Comparison of ENCODE assay signal across 11 cellular contexts in the genomic region with DNA sequence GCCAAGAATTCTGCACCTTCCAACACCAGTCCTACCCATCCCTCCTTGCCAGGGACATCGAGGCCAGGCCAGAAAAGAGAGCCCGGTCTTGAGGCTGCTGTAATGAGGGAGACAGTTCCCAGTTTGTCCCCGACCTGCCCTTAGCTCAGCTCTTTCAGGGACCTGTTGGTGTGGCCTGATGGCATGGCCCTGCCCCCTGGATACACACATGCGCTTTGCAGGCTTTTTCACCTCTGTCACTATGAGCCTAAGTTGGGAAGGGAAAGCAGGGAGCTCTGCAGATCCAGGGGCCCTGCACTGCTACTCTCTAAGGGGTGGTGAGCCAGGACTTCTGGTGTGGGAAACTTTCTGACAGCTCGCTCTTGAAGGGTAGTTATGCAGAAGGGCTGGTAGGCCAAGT. TPM values are rescaled to one million over a fixed set of nuclear protein-coding genes. Genes with fewer than 3 reads are reported as not detected.
DNase-seq lines count a peak whose midpoint lies in the region; ATAC-seq, FAIRE-seq and TF ChIP-seq lines count a peak whose summit lies in the region.
"Had no signal": no experiment of that assay in that cellular context is flagged by ENCODE, and none has a peak within 500 bp of the region (broad histone marks: within the 10 kb centered on the region; RNA-seq: fewer than 3 reads in every experiment).

No MANE protein-coding gene starts in this region.

- no peaks in the 10 kb centered on the region for H3K9me3 ChIP-seq in A549
- H3K9me3 ChIP-seq in HepG2 (ENCODE audit: low read length) = no peaks in the 10 kb centered on the region

- TF ChIP-seq POLR2A in A549 (IDR thresholded peaks at IDR 0.05; ENCODE audit: low read length) (no peak), HepG2 (IDR thresholded peaks at IDR 0.05; ENCODE audit: insufficient read depth in 1 of 2, low read depth in 2 of 2, low read length in 2 of 2) (peak in 1 of 2 experiments; percentile 27; a peak in 1 of 4 replicates)

- POLR2A ChIA-PET in A549 (lab: Yijun Ruan, JAX) (interaction anchor here (1.2 to 7.6 kb wide), 2 partner anchors 10 to 25 kb away, joined by 4 to 143 read pairs; no protein-coding TSS in a partner anchor), HepG2 (lab: Yijun Ruan, JAX) (interaction anchor here (1.0 to 12.6 kb wide), 7 partner anchors 8 to 43 kb away, joined by 4 to 287 read pairs (median 7); no protein-coding TSS in a partner anchor)

- H3K4me1 ChIP-seq in A549 = peaks cover 65% of the 10 kb centered on the region
- H3K4me1 ChIP-seq in HepG2 (ENCODE audit: insufficient read depth, low read length) = peaks cover 71% of the 10 kb centered on the region

- H3K4me3 ChIP-seq in A549 = peak overlapping the region; percentile 99
- H3K4me3 ChIP-seq in HFF-Myc (replicated peaks; ENCODE audit: low read depth, low read length) = peak overlapping the region; percentile 96
- peak overlapping the region; percentile 88 for H3K4me3 ChIP-seq in astrocyte of the cerebellum (ENCODE audit: low read depth, low read length)
- H3K4me3 ChIP-seq in HepG2 (replicated peaks in 1 of 3; ENCODE audit: insufficient read depth in 1 of 3, low read depth in 2 of 3, low read length in 3 of 3) = peak overlapping the region; percentile 95 to 99 (median 95)

- no peak for DNase-seq in A549 (ENCODE audit: low read depth in 1 of 2, low spot score in 1 of 2)
- DNase-seq in HFF-Myc (ENCODE audit: extremely low read depth, low read depth) = no peak
- DNase-seq in astrocyte of the cerebellum (ENCODE audit: low read depth) = no peak
- no peak for DNase-seq in HepG2 (ENCODE audit: low spot score)
- no peak for DNase-seq in activated gamma-delta T cell treated with Interleukin-2 at 50 U/mL for 16 hours
- DNase-seq in AML-193 (lab: John Stamatoyannopoulos, UW) = no peak
- DNase-seq in GM19240 (ENCODE audit: insufficient read length, low spot score) = no peak
- DNase-seq: activated effector memory CD4-positive, alpha-beta T cell treated with Interleukin-2 at 50 U/mL for 16 hours; DMS153; left colon had no signal

- peak overlapping the region; percentile 88 for H3K4me2 ChIP-seq in A549
- peak overlapping the region; percentile 83 for H3K4me2 ChIP-seq in HepG2 (ENCODE audit: low read depth, low read length)

- TF ChIP-seq RAD21 in A549 (conservative IDR thresholded peaks at IDR 0.05 in 1 of 2, IDR thresholded peaks at IDR 0.05 in 1 of 2) (no peak), HepG2 (CRISPR knock-in tag; IDR thresholded peaks at IDR 0.05) (no peak)

- TF ChIP-seq EP300 in A549 (IDR thresholded peaks at IDR 0.05) = no peak
- no peak for TF ChIP-seq EP300 in HepG2 (IDR thresholded peaks at IDR 0.05; ENCODE audit: low read depth in 2 of 2, low read length in 2 of 2)
- TF ChIP-seq EP300 in HepG2 (CRISPR knock-in tag; IDR thresholded peaks at IDR 0.05; ENCODE audit: borderline replicate concordance) = no peak

- H4K20me1 ChIP-seq in HepG2 (ENCODE audit: insufficient read depth, low read length) = peaks cover 61% of the 10 kb centered on the region

- WGBS in A549 (ENCODE audit: missing lambda C conversion rate) = 64% methylated on average over 5 of the region's 5 CpGs
- 8% methylated on average over 4 of the region's 5 CpGs for WGBS in HepG2 (ENCODE audit: low lambda C conversion rate)

- H3K27ac ChIP-seq in A549 = peak overlapping the region; percentile 99
- H3K27ac ChIP-seq in HepG2 (ENCODE audit: extremely low read length, insufficient read depth, low read length) = peak overlapping the region; percentile 81

- TF ChIP-seq CTCF in A549 (IDR thresholded peaks at IDR 0.05) (no peak), HFF-Myc (IDR thresholded peaks at IDR 0.05; ENCODE audit: low read depth, low read length, missing control alignments) (no peak), astrocyte of the cerebellum (IDR thresholded peaks at IDR 0.05; ENCODE audit: low read depth, low read length, missing control alignments) (no peak), HepG2 (CRISPR knock-in tag; IDR thresholded peaks at IDR 0.05) (no peak)

- H3K36me3 ChIP-seq in HepG2 (replicated peaks in 1 of 2; ENCODE audit: control insufficient read depth in 1 of 2, insufficient read depth in 2 of 2, low read length in 2 of 2) = peaks cover 25 to 59% of the 10 kb centered on the region in 2 experiments

- peaks cover 78% of the 10 kb centered on the region for H3K79me2 ChIP-seq in HepG2 (ENCODE audit: insufficient read depth, low read length)

- peak overlapping the region; percentile 89 for H3K9ac ChIP-seq in HepG2 (ENCODE audit: insufficient read depth, low read depth, low read length)

- in situ Hi-C loops in astrocyte of the cerebellum (cut with HindIII; ENCODE audit: low sequenced_read_pairs) (loop anchor here (25.0 kb wide), 1 partner anchor 538 kb away; no protein-coding TSS in a partner anchor), HepG2 (cut with HindIII; ENCODE audit: extremely low pct_ligation_motif_present, low pct_unique_long_range_greater_than_20kb) (loop anchor here (25.0 kb wide), 1 partner anchor 538 kb away; no protein-coding TSS in a partner anchor)

- intact Hi-C loops in HepG2 (cut with micrococcal nuclease; ENCODE audit: unreplicated experiment) = no loop called here

- FAIRE-seq in A549 (lab: Jason Lieb, UNC) = no peak
- no peak for FAIRE-seq in HepG2 (lab: Jason Lieb, UNC)

- H3K27me3 ChIP-seq in HepG2 (ENCODE audit: control insufficient read depth in 1 of 2, insufficient read depth in 2 of 2, low read length in 2 of 2) = no peaks in the 10 kb centered on the region; a peak in 1 of 5 replicates

- BruUV-seq in HepG2 (replicated peaks; lab: Mats Ljungman, UMichigan) = no TSS peak

- CTCF ChIA-PET in A549 (lab: Yijun Ruan, JAX) (interaction anchor here (0.9 to 28.5 kb wide), 10 partner anchors 10 to 529 kb away, joined by 3 to 534 read pairs (median 5); partner anchors contain the start of gene SEC31B), HepG2 (lab: Yijun Ruan, JAX; ENCODE audit: low intra/inter-chr PET ratio, low total read pairs) (interaction anchor here (1.2 kb wide), 1 partner anchor 84 kb away, joined by 3 read pairs; no protein-coding TSS in a partner anchor)

- H2AFZ ChIP-seq in HepG2 (ENCODE audit: low read length) = no peak overlapping the region

- ATAC-seq in A549 (no peak), HepG2 (0 out of 3 replicates have a peak, but pooled peaks have one; percentile 3), GM21447 (IDR thresholded peaks at IDR 0.05; ENCODE audit: unreplicated experiment) (no peak)
- ATAC-seq: left colon had no signal

RNA-seq across cellular contexts. Expression of gene SCD, which starts 2.1 kb away (rescaled TPM):
- 329 and 348 TPM in 2 replicates for polyA plus RNA-seq in A549 (2011; rRNA removed)
- 66.6 and 81.4 TPM in 2 replicates for polyA plus RNA-seq in A549 (2012; cell fraction: cytosol; rRNA removed)
- 73.4 and 80.0 TPM in 2 replicates for polyA plus RNA-seq in A549 (2012; cell fraction: nucleus; rRNA removed)
- polyA plus RNA-seq in A549 (2017; fragmentation: RNase III; extraction: RNeasy Plus Mini Kit Qiagen cat#74134 plus additional on column Dnase treatment) = 157 to 496 TPM (median 416 TPM) in 3 replicates
- 331 and 353 TPM in 2 replicates for polyA minus RNA-seq in A549 (2011; rRNA and poly(A)+ RNA removed)
- total RNA-seq in HepG2 (2016; rRNA removed; fragmentation: Illumina TruSeq; extraction: Trizol) = 338 and 492 TPM in 2 replicates
- total RNA-seq in HepG2 (2016; cell fraction: cytosol; rRNA removed; fragmentation: Illumina TruSeq; extraction: Trizol; ENCODE audit: low read depth) = 31.9 and 37.2 TPM in 2 replicates
- 303 and 473 TPM in 2 replicates for total RNA-seq in HepG2 (2016; cell fraction: insoluble cytoplasmic fraction; rRNA removed; fragmentation: Illumina TruSeq; extraction: Trizol)
- total RNA-seq in HepG2 (2016; cell fraction: membrane; rRNA removed; fragmentation: Illumina TruSeq; extraction: Trizol) = 175 and 195 TPM in 2 replicates
- total RNA-seq in HepG2 (2016; cell fraction: nucleus; rRNA removed; fragmentation: Illumina TruSeq; extraction: Trizol) = 532 and 631 TPM in 2 replicates
- polyA plus RNA-seq in HepG2 (2011; rRNA removed) = 512 and 596 TPM in 2 replicates
- 368 and 565 TPM in 2 replicates for polyA plus RNA-seq in HepG2 (2011; cell fraction: cytosol; rRNA removed)
- polyA plus RNA-seq in HepG2 (2011; cell fraction: nucleus; rRNA removed) = 147 and 228 TPM in 2 replicates
- 585 and 769 TPM in 2 replicates for polyA plus RNA-seq in HepG2 (2012)
- polyA plus RNA-seq in HepG2 (2016; cell fraction: cytosol; fragmentation: Illumina TruSeq; extraction: Trizol; ENCODE audit: low read depth) = 36.1 and 38.4 TPM in 2 replicates
- polyA plus RNA-seq in HepG2 (2016; cell fraction: insoluble cytoplasmic fraction; fragmentation: Illumina TruSeq; extraction: Trizol; ENCODE audit: low read depth) = 315 and 357 TPM in 2 replicates
- 107 and 124 TPM in 2 replicates for polyA plus RNA-seq in HepG2 (2016; cell fraction: membrane; fragmentation: Illumina TruSeq; extraction: Trizol; ENCODE audit: low read depth)
- polyA plus RNA-seq in HepG2 (2016; cell fraction: nucleus; fragmentation: Illumina TruSeq; extraction: Trizol; ENCODE audit: insufficient read depth, low read depth) = 708 and 740 TPM in 2 replicates
- 748 and 1,007 TPM in 2 replicates for polyA minus RNA-seq in HepG2 (2011; rRNA and poly(A)+ RNA removed; ENCODE audit: low replicate concordance)
- 527 and 633 TPM in 2 replicates for polyA minus RNA-seq in HepG2 (2011; cell fraction: cytosol; rRNA and poly(A)+ RNA removed)
- polyA minus RNA-seq in HepG2 (2011; cell fraction: nucleus; rRNA and poly(A)+ RNA removed) = 165 and 293 TPM in 2 replicates

RNA-seq across cellular contexts. Expression of gene PKD2L1, which starts 19.1 kb away (rescaled TPM):
- polyA plus RNA-seq in A549 (2011; rRNA removed) (0.06 and 0.26 TPM in 2 replicates), A549 (2017; fragmentation: RNase III; extraction: RNeasy Plus Mini Kit Qiagen cat#74134 plus additional on column Dnase treatment) (0.08 to 0.11 TPM (median 0.10 TPM) in 3 replicates), HepG2 (2011; rRNA removed) (0.15 and 0.27 TPM in 2 replicates)
- 0.01 TPM in 1 of 2 replicates, not detected in the other for polyA plus RNA-seq in A549 (2012; cell fraction: cytosol; rRNA removed)
- polyA plus RNA-seq in A549 (2012; cell fraction: nucleus; rRNA removed) = 0.04 TPM in 1 of 2 replicates, not detected in the other
- polyA minus RNA-seq in A549 (2011; rRNA and poly(A)+ RNA removed) = 0.24 TPM in 1 of 2 replicates, not detected in the other
- total RNA-seq in HepG2 (2016; rRNA removed; fragmentation: Illumina TruSeq; extraction: Trizol) = 0.07 and 0.31 TPM in 2 replicates
- not detected in 2 replicates for total RNA-seq in HepG2 (2016; cell fraction: cytosol; rRNA removed; fragmentation: Illumina TruSeq; extraction: Trizol; ENCODE audit: low read depth)
- 0.07 and 0.30 TPM in 2 replicates for total RNA-seq in HepG2 (2016; cell fraction: insoluble cytoplasmic fraction; rRNA removed; fragmentation: Illumina TruSeq; extraction: Trizol)
- not detected in 2 replicates for total RNA-seq in HepG2 (2016; cell fraction: membrane; rRNA removed; fragmentation: Illumina TruSeq; extraction: Trizol)
- not detected in 2 replicates for total RNA-seq in HepG2 (2016; cell fraction: nucleus; rRNA removed; fragmentation: Illumina TruSeq; extraction: Trizol)
- 0.15 and 0.21 TPM in 2 replicates for polyA plus RNA-seq in HepG2 (2011; cell fraction: cytosol; rRNA removed)
- 0.61 and 0.90 TPM in 2 replicates for polyA plus RNA-seq in HepG2 (2011; cell fraction: nucleus; rRNA removed)
- 0.16 and 0.55 TPM in 2 replicates for polyA plus RNA-seq in HepG2 (2012)
- polyA plus RNA-seq in HepG2 (2016; cell fraction: cytosol; fragmentation: Illumina TruSeq; extraction: Trizol; ENCODE audit: low read depth) = not detected in 2 replicates
- 0.33 TPM in 1 of 2 replicates, not detected in the other for polyA plus RNA-seq in HepG2 (2016; cell fraction: insoluble cytoplasmic fraction; fragmentation: Illumina TruSeq; extraction: Trizol; ENCODE audit: low read depth)
- polyA plus RNA-seq in HepG2 (2016; cell fraction: membrane; fragmentation: Illumina TruSeq; extraction: Trizol; ENCODE audit: low read depth) = not detected in 2 replicates
- polyA plus RNA-seq in HepG2 (2016; cell fraction: nucleus; fragmentation: Illumina TruSeq; extraction: Trizol; ENCODE audit: insufficient read depth, low read depth) = 0.21 TPM in 1 of 2 replicates, not detected in the other
- 0.26 and 0.72 TPM in 2 replicates for polyA minus RNA-seq in HepG2 (2011; rRNA and poly(A)+ RNA removed; ENCODE audit: low replicate concordance)
- not detected in 2 replicates for polyA minus RNA-seq in HepG2 (2011; cell fraction: cytosol; rRNA and poly(A)+ RNA removed)
- not detected in 2 replicates for polyA minus RNA-seq in HepG2 (2011; cell fraction: nucleus; rRNA and poly(A)+ RNA removed)
